17 cellular contexts compared by ENCODE assay signal in genomic region chr6:56616967-56617366, GRCh38. TPM values are rescaled to one million over a fixed set of nuclear protein-coding genes. Genes with fewer than 3 reads are reported as not detected.
DNase-seq lines count a peak whose midpoint lies in the region; FAIRE-seq and TF ChIP-seq lines count a peak whose summit lies in the region.
"Had no signal": no experiment of that assay in that cellular context is flagged by ENCODE, and none has a peak within 500 bp of the region (broad histone marks: within the 10 kb centered on the region; RNA-seq: fewer than 3 reads in every experiment).

No MANE protein-coding gene starts in this region.

- H3K14ac ChIP-seq in H1 (ENCODE audit: insufficient read length) = no peak overlapping the region

- H3K79me2 ChIP-seq in H1 (ENCODE audit: control insufficient read depth in 1 of 2, insufficient read depth in 2 of 2, low read length in 2 of 2) = no peaks in the 10 kb centered on the region

- no peak for TF ChIP-seq RAD21 in H1 (IDR thresholded peaks at IDR 0.05 in 1 of 2, conservative IDR thresholded peaks at IDR 0.05 in 1 of 2; ENCODE audit: low read depth in 2 of 2, low read length in 2 of 2)

- no peaks in the 10 kb centered on the region for H4K20me1 ChIP-seq in H1 (replicated peaks in 1 of 2; ENCODE audit: control insufficient read depth in 1 of 2, insufficient read depth in 2 of 2, low read length in 2 of 2)

- H3K27me3 ChIP-seq in H1 (replicated peaks in 1 of 4; ENCODE audit: control insufficient read depth in 3 of 4, extremely low read depth in 1 of 4, insufficient read depth in 3 of 4, low read length in 3 of 4) = no peaks in the 10 kb centered on the region

- no peak overlapping the region for H2BK20ac ChIP-seq in H1 (ENCODE audit: low read length)

- no peak overlapping the region for H2BK120ac ChIP-seq in H1 (replicated peaks; ENCODE audit: low read depth, low read length)

- no peak overlapping the region for H4K8ac ChIP-seq in H1 (ENCODE audit: extremely low read depth, insufficient read depth, low read length)

- H2BK12ac ChIP-seq in H1 (ENCODE audit: low read depth, low read length) = no peak overlapping the region

- no peak overlapping the region for H4K91ac ChIP-seq in H1 (replicated peaks; ENCODE audit: insufficient read length, low read length)

- H2AFZ ChIP-seq in H1 (ENCODE audit: low read length) = no peak overlapping the region

- CTCF ChIA-PET in H1 (lab: Charles Lee; ENCODE audit: partially characterized antibody) = interaction anchor here (0.9 to 2.2 kb wide), 6 partner anchors 8 to 26 kb away, joined by 3 to 5 read pairs (median 4); partner anchors contain the start of gene DST

- H3K18ac ChIP-seq in H1 (ENCODE audit: extremely low read depth, low read length) = no peak overlapping the region

- no peak overlapping the region for H3K56ac ChIP-seq in H1 (replicated peaks; ENCODE audit: insufficient read length, low read depth, low read length)

- no peak for TF ChIP-seq POLR2A in H1 (IDR thresholded peaks at IDR 0.05; ENCODE audit: control extremely low read depth in 1 of 2, low read depth in 2 of 2, low read length in 2 of 2)

- no peak overlapping the region for H3K4ac ChIP-seq in H1 (replicated peaks; ENCODE audit: insufficient read length, low read depth, low read length)

- FAIRE-seq in D721Med (lab: Jason Lieb, UNC) (peak; percentile 69), H1 (lab: Jason Lieb, UNC) (peak; percentile 28)
- FAIRE-seq: A549 had no signal

- H3K36me3 ChIP-seq in H1 (ENCODE audit: control insufficient read depth in 2 of 4, insufficient read depth in 4 of 4, low read length in 3 of 4) = peaks cover 2 to 45% (median 13%) of the 10 kb centered on the region in 4 experiments; a peak in 6 of 8 replicates

- no peak overlapping the region for H3K23ac ChIP-seq in H1 (ENCODE audit: insufficient read length)

- DNase-seq in D721Med (ENCODE audit: insufficient read length, low spot score) (no peak), NCI-H82 (lab: John Stamatoyannopoulos, UW) (peak; percentile 92), H1 (ENCODE audit: low read depth in 1 of 2, low spot score in 2 of 2) (no peak), retinal pigment epithelial cell (ENCODE audit: low read depth) (peak; percentile 26), EL (no peak), nucleus accumbens (lab: John Stamatoyannopoulos, UW) (no peak)
- DNase-seq in activated CD8-positive, alpha-beta memory T cell treated with anti-CD3 and anti-CD28 coated beads for 24 hours = no peak
- DNase-seq: AML-193; Caco-2; CD4-positive, alpha-beta T cell; DMS79 treated with DMSO at 0.1 percent for 48 hours; GDM1; HCEC 1CT had no signal

- H2BK5ac ChIP-seq in H1 (ENCODE audit: low read depth, low read length) = no peak overlapping the region

- no peak for TF ChIP-seq CTCF in D721Med (IDR thresholded peaks at IDR 0.05; ENCODE audit: insufficient read depth, missing control alignments)
- no peak for TF ChIP-seq CTCF in H1 (IDR thresholded peaks at IDR 0.05; ENCODE audit: control extremely low read depth in 1 of 3, insufficient read depth in 1 of 3, low read depth in 1 of 3, low read length in 3 of 3)
- TF ChIP-seq CTCF in retinal pigment epithelial cell (conservative IDR thresholded peaks at IDR 0.05; ENCODE audit: low read depth, low read length) = no peak

- H4K5ac ChIP-seq in H1 (ENCODE audit: insufficient read length, low read depth, low read length) = no peak overlapping the region

- H3K79me1 ChIP-seq in H1 (ENCODE audit: low read depth, low read length) = no peaks in the 10 kb centered on the region

- no peak overlapping the region for H2BK15ac ChIP-seq in H1 (ENCODE audit: low read length)

- TF ChIP-seq EP300 in H1 (IDR thresholded peaks at IDR 0.05; ENCODE audit: borderline replicate concordance in 1 of 2, low read depth in 2 of 2, low read length in 2 of 2) = no peak

- no peak overlapping the region for H3K9ac ChIP-seq in H1 (replicated peaks in 1 of 4; ENCODE audit: extremely low read depth in 1 of 4, low read depth in 3 of 4, low read length in 3 of 4)

- 98% methylated on average over 5 of the region's 5 CpGs; no CpG with 5 or more reads in 1 of the 2 experiments for WGBS in H1 (ENCODE audit: extremely low coverage in 1 of 2, insufficient coverage in 1 of 2, insufficient read length in 1 of 2, insufficient replicate concordance in 2 of 2, low coverage in 1 of 2, low lambda C conversion rate in 2 of 2, missing lambda C conversion rate in 1 of 2), 2 experiments

- no peak overlapping the region for H3K4me3 ChIP-seq in H1 (ENCODE audit: extremely low read depth in 1 of 4, insufficient read depth in 2 of 4, low read depth in 3 of 4, low read length in 4 of 4)
- no peak overlapping the region for H3K4me3 ChIP-seq in retinal pigment epithelial cell (ENCODE audit: low read length)
- H3K4me3 ChIP-seq: A549 had no signal

- H3K4me2 ChIP-seq in H1 (ENCODE audit: insufficient read depth in 1 of 2, low read depth in 2 of 2, low read length in 2 of 2) = no peak overlapping the region
- H3K4me2 ChIP-seq: A549 had no signal

- H3K4me1 ChIP-seq in H1 (replicated peaks in 1 of 4; ENCODE audit: control insufficient read depth in 3 of 4, insufficient read depth in 4 of 4, low read length in 3 of 4) = no peaks in the 10 kb centered on the region; a peak in 1 of 7 replicates
- H3K4me1 ChIP-seq: A549, Caco-2 had no signal

- H3K27ac ChIP-seq in H1 (ENCODE audit: low read depth, low read length) = no peak overlapping the region
- H3K27ac ChIP-seq: 22Rv1, A549, C4-2B, HL-60 had no signal

- no peak overlapping the region for H2AK5ac ChIP-seq in H1 (ENCODE audit: low read depth, low read length)

- POLR2A ChIA-PET in H1 (lab: Charles Lee; ENCODE audit: partially characterized antibody) = no interaction called here

- H3K23me2 ChIP-seq in H1 (ENCODE audit: low read depth, low read length) = no peaks in the 10 kb centered on the region

- no peaks in the 10 kb centered on the region for H3K9me3 ChIP-seq in H1 (ENCODE audit: insufficient read depth in 2 of 2, low read depth in 1 of 2, low read length in 1 of 2)
- H3K9me3 ChIP-seq: A549, Caco-2 had no signal

TF ChIP-seq in H1, 55 proteins besides CTCF, POLR2A, EP300 and RAD21:
- TF ChIP-seq TBP (IDR thresholded peaks at IDR 0.05; ENCODE audit: low read depth, low read length) (no peak), ZNF274 (IDR thresholded peaks at IDR 0.05; ENCODE audit: borderline replicate concordance, extremely low read depth, low read length) (no peak), FOSL1 (IDR thresholded peaks at IDR 0.05; ENCODE audit: insufficient read depth, low read depth, low read length) (no peak), KDM5A (IDR thresholded peaks at IDR 0.05; ENCODE audit: low read length) (no peak), CHD1 (IDR thresholded peaks at IDR 0.05; ENCODE audit: low read depth, low read length) (no peak), TAF7 (optimal IDR thresholded peaks at IDR 0.05; ENCODE audit: borderline replicate concordance, low read depth, low read length) (no peak), SP4 (IDR thresholded peaks at IDR 0.05; ENCODE audit: low read length) (no peak), CTBP2 (IDR thresholded peaks at IDR 0.05; ENCODE audit: borderline replicate concordance, insufficient read depth, insufficient read length, low read length) (no peak), USF2 (IDR thresholded peaks at IDR 0.05; ENCODE audit: low read length) (no peak), POLR2AphosphoS5 (IDR thresholded peaks at IDR 0.05; ENCODE audit: low read depth, low read length) (no peak), KDM4A (IDR thresholded peaks at IDR 0.05; ENCODE audit: low read depth, low read length, severe bottlenecking) (no peak), SIN3A (conservative IDR thresholded peaks at IDR 0.05 in 1 of 2, IDR thresholded peaks at IDR 0.05 in 1 of 2; ENCODE audit: low read depth in 1 of 2, low read length in 2 of 2) (no peak), POU5F1 (IDR thresholded peaks at IDR 0.05; ENCODE audit: low read depth, low read length) (no peak), SUZ12 (IDR thresholded peaks at IDR 0.05; ENCODE audit: low read length) (no peak), GABPA (IDR thresholded peaks at IDR 0.05; ENCODE audit: borderline replicate concordance, insufficient read depth, low read length) (no peak)
- TF ChIP-seq, protein P1, sequence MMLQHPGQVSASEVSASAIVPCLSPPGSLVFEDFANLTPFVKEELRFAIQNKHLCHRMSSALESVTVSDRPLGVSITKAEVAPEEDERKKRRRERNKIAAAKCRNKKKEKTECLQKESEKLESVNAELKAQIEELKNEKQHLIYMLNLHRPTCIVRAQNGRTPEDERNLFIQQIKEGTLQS (IDR thresholded peaks at IDR 0.05; ENCODE audit: insufficient read depth, low read depth, low read length) = no peak
- TF ChIP-seq, protein P2, sequence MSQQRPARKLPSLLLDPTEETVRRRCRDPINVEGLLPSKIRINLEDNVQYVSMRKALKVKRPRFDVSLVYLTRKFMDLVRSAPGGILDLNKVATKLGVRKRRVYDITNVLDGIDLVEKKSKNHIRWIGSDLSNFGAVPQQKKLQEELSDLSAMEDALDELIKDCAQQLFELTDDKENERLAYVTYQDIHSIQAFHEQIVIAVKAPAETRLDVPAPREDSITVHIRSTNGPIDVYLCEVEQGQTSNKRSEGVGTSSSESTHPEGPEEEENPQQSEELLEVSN (IDR thresholded peaks at IDR 0.05) = no peak
TF ChIP-seq in H1: peak in this region for 0.

RNA-seq across cellular contexts. Expression of gene DST, which starts 25.7 kb away (rescaled TPM):
- 108 and 116 TPM in 2 replicates for total RNA-seq in H1 (2021; fragmentation: NEBNext Ultra II Directional; extraction: Animal tissue kit (Norgen Biotek cat#: 25700))
- 49.4 and 50.6 TPM in 2 replicates for polyA plus RNA-seq in H1 (2011; rRNA removed)
- polyA plus RNA-seq in H1 (2011; cell fraction: cytosol; rRNA removed) = 44.0 TPM
- polyA plus RNA-seq in H1 (2011; cell fraction: nucleus; rRNA removed) = 283 TPM
- 66.3 to 82.0 TPM (median 80.4 TPM) in 4 replicates for polyA plus RNA-seq in H1 (2012, experiment 1 of 2)
- polyA plus RNA-seq in H1 (2012, experiment 2 of 2) = 3.4 TPM
- 54.4 TPM for polyA plus RNA-seq in H1 (2013, experiment 1 of 2)
- 41.2 TPM for polyA plus RNA-seq in H1 (2013, experiment 2 of 2)
- 201 and 254 TPM in 2 replicates for polyA minus RNA-seq in H1 (2011; rRNA and poly(A)+ RNA removed)
- 92.0 TPM for polyA minus RNA-seq in H1 (2011; cell fraction: cytosol; rRNA and poly(A)+ RNA removed)
- polyA minus RNA-seq in H1 (2011; cell fraction: nucleus; rRNA and poly(A)+ RNA removed) = 733 TPM

Comparison
In these comparisons a context has a peak if more than half of its experiments do, and no peak if none do; other contexts are left out.
1. DNase-seq: peak in NCI-H82 (single experiment) and retinal pigment epithelial cell (single experiment); none in D721Med (single experiment), H1 (0 of 2), EL (single experiment), activated CD8-positive, alpha-beta memory T cell treated with anti-CD3 and anti-CD28 coated beads for 24 hours (single experiment) and nucleus accumbens (0 of 56).